25 cellular contexts compared by ENCODE assay signal in genomic region chr16:77137045-77137444, GRCh38.
"Had no signal": no experiment of that assay in that cellular context is flagged by ENCODE, and none has a peak within 500 bp of the region (broad histone marks: within the 10 kb centered on the region; RNA-seq: fewer than 3 reads in every experiment).

No MANE protein-coding gene starts in this region.

- ATAC-seq: HepG2, Right ventricle myocardium inferior, SK-N-SH treated with all-trans-retinoic acid at 6 μM for 48 hours had no signal

- H3K4me3 ChIP-seq: MG63, PC-9, Peyer's patch, SJCRH30 had no signal

- H3K36me3 ChIP-seq: MG63, Peyer's patch, SJCRH30 had no signal

- DNase-seq: IMR-90; Karpas-422; KG1; MG63; NCI-H1092 treated with DMSO at 0.1 percent for 48 hours; NCI-H1436; NCI-H187; NCI-H2029; NCI-H2081 treated with DMSO at 0.1 percent for 48 hours; NCI-H2171; NCI-H226; NCI-H446; NCI-H510A; NCI-H524 treated with DMSO at 0.1 percent for 48 hours; NCI-H69; NCI-H774; NK-92 treated with Interleukin-12 subunit alpha and Interleukin-12 subunit beta, amount 100 ng/mL, for 24 hours; PC-9; Peyer's patch; SHP77 treated with DMSO at 0.1 percent for 48 hours; SJCRH30; T-helper 1 cell had no signal

- H3K9me3 ChIP-seq: MG63, Peyer's patch, SJCRH30 had no signal

- H3K27me3 ChIP-seq: MG63, Peyer's patch, SJCRH30 had no signal

- H3K27ac ChIP-seq: PC-9, Peyer's patch, SJCRH30 had no signal
